ENCODE assay signal across 24 cellular contexts in the genomic region with DNA sequence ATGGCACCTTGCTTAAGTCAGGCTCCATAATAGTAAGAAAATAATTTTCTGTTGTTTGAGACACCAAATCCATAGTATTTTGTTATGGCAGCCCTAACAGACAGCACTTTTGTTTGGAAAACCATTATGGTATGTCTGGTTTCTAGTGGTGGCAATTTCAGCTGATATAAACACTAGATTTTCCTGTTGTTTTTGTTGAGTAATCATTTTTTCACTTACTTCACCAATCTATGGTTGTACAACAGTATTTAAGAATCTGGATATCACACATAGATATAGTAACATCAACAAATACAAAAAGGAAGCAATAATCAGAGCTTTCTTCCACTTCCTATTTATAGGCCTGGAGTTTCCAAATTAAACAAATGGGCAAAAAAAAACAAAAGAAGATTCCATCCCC.
DNase-seq lines count a peak whose midpoint lies in the region; ATAC-seq, FAIRE-seq and TF ChIP-seq lines count a peak whose summit lies in the region.
"Had no signal": no experiment of that assay in that cellular context is flagged by ENCODE, and none has a peak within 500 bp of the region (broad histone marks: within the 10 kb centered on the region; RNA-seq: fewer than 3 reads in every experiment).

No MANE protein-coding gene starts in this region.

- POLR2A ChIA-PET in HepG2 (lab: Yijun Ruan, JAX) (no interaction called here), K562 (lab: Yijun Ruan, JAX) (no interaction called here)

- no peak overlapping the region for H3K14ac ChIP-seq in mesenchymal stem cell (ENCODE audit: low read length in 2 of 2)

- no peak overlapping the region for H2BK120ac ChIP-seq in mesenchymal stem cell (ENCODE audit: low read depth, low read length)

- H3K36me3 ChIP-seq in HepG2 (replicated peaks in 1 of 2; ENCODE audit: control insufficient read depth in 1 of 2, insufficient read depth in 2 of 2, low read length in 2 of 2) (no peaks in the 10 kb centered on the region), right lobe of liver (no peaks in the 10 kb centered on the region), K562 (ENCODE audit: control insufficient read depth, insufficient read depth, low read length) (no peaks in the 10 kb centered on the region), mesenchymal stem cell (ENCODE audit: control insufficient read depth in 1 of 2, insufficient read depth in 2 of 2, low read depth in 1 of 2, low read length in 2 of 2) (no peaks in the 10 kb centered on the region)
- H3K36me3 ChIP-seq: BE2C, BLaER1 had no signal

- H3K4me2 ChIP-seq in HepG2 (ENCODE audit: low read depth, low read length) (no peak overlapping the region), K562 (ENCODE audit: insufficient read depth, low read length) (no peak overlapping the region), mesenchymal stem cell (ENCODE audit: low read length, poor library complexity, severe bottlenecking) (no peak overlapping the region)
- H3K4me2 ChIP-seq: BLaER1 had no signal

- no peaks in the 10 kb centered on the region for H4K20me1 ChIP-seq in HepG2 (ENCODE audit: insufficient read depth, low read length)
- H4K20me1 ChIP-seq in K562 (replicated peaks; ENCODE audit: control insufficient read depth, insufficient read depth, low read length): no peaks in the 10 kb centered on the region
- H4K20me1 ChIP-seq: BLaER1 had no signal

- H2BK5ac ChIP-seq in mesenchymal stem cell (ENCODE audit: low read depth, low read length, poor library complexity, severe bottlenecking): no peak overlapping the region

- TF ChIP-seq RAD21 in HepG2 (CRISPR knock-in tag; IDR thresholded peaks at IDR 0.05) (no peak), K562 (CRISPR knock-in tag; conservative IDR thresholded peaks at IDR 0.05 in 1 of 2, IDR thresholded peaks at IDR 0.05 in 1 of 2) (no peak)

- H4K8ac ChIP-seq in mesenchymal stem cell (ENCODE audit: low read length): no peak overlapping the region

- in situ Hi-C loops in HepG2 (cut with HindIII; ENCODE audit: extremely low pct_ligation_motif_present, low pct_unique_long_range_greater_than_20kb) (no loop called here), K562 (cut with MboI) (no loop called here)

- H2BK15ac ChIP-seq in mesenchymal stem cell (ENCODE audit: low read depth, poor library complexity, severe bottlenecking): no peak overlapping the region

- H2AK5ac ChIP-seq in mesenchymal stem cell (ENCODE audit: low read length, severe bottlenecking): no peak overlapping the region

- H3K23ac ChIP-seq in mesenchymal stem cell (ENCODE audit: low read length in 2 of 2): no peak overlapping the region

- H4K91ac ChIP-seq in mesenchymal stem cell (ENCODE audit: low read length): no peak overlapping the region

- ATAC-seq in HepG2 (no peak), right lobe of liver (no peak), K562 (no peak)
- ATAC-seq: GM12878 had no signal

- H2AFZ ChIP-seq in HepG2 (ENCODE audit: low read length) (no peak overlapping the region), K562 (ENCODE audit: low read depth, low read length) (no peak overlapping the region), mesenchymal stem cell (ENCODE audit: low read depth, low read length) (no peak overlapping the region)

- no TSS peak for BruUV-seq in HepG2 (replicated peaks; lab: Mats Ljungman, UMichigan)
- no TSS peak for BruUV-seq in K562 (replicated peaks; lab: Mats Ljungman, UMichigan)

- TF ChIP-seq EP300 in HepG2 (IDR thresholded peaks at IDR 0.05; ENCODE audit: low read depth in 2 of 2, low read length in 2 of 2) (no peak), HepG2 (CRISPR knock-in tag; IDR thresholded peaks at IDR 0.05; ENCODE audit: borderline replicate concordance) (no peak), K562 (IDR thresholded peaks at IDR 0.05; ENCODE audit: low read length) (no peak)

- H3K9ac ChIP-seq in HepG2 (ENCODE audit: insufficient read depth, low read depth, low read length) (no peak overlapping the region), K562 (ENCODE audit: insufficient read depth in 1 of 2, low read depth in 2 of 2, low read length in 2 of 2) (no peak overlapping the region), mesenchymal stem cell (ENCODE audit: low read length) (no peak overlapping the region)
- H3K9ac ChIP-seq: BLaER1 had no signal

- H3K18ac ChIP-seq in mesenchymal stem cell (ENCODE audit: low read depth in 1 of 2, low read length in 2 of 2): no peak overlapping the region

- FAIRE-seq in HepG2 (lab: Jason Lieb, UNC) (no peak), K562 (lab: Jason Lieb, UNC) (no peak)
- FAIRE-seq: GM12878, GM12892, GM18507 had no signal

- H3K9me3 ChIP-seq in HepG2 (ENCODE audit: low read length) (peaks cover 45% of the 10 kb centered on the region), right lobe of liver (no peaks in the 10 kb centered on the region), K562 (replicated peaks; ENCODE audit: control insufficient read depth, insufficient read depth, low read depth, low read length) (no peaks in the 10 kb centered on the region; the same call in 1 of the 2 replicates), mesenchymal stem cell (ENCODE audit: control insufficient read depth, low read length) (peaks cover 17% of the 10 kb centered on the region)
- H3K9me3 ChIP-seq: BE2C, BLaER1 had no signal

- H3K79me1 ChIP-seq in mesenchymal stem cell (replicated peaks; ENCODE audit: low read length, poor library complexity, severe bottlenecking): no peaks in the 10 kb centered on the region

- H3K27me3 ChIP-seq in HepG2 (ENCODE audit: control insufficient read depth in 1 of 2, insufficient read depth in 2 of 2, low read length in 2 of 2): no peaks in the 10 kb centered on the region
- H3K27me3 ChIP-seq in right lobe of liver: no peaks in the 10 kb centered on the region
- H3K27me3 ChIP-seq in K562 (ENCODE audit: control insufficient read depth in 2 of 2, insufficient read depth in 2 of 2, low read length in 2 of 2): no peaks in the 10 kb centered on the region
- no peaks in the 10 kb centered on the region for H3K27me3 ChIP-seq in mesenchymal stem cell (ENCODE audit: control insufficient read depth in 1 of 2, insufficient read depth in 1 of 2, low read length in 2 of 2)
- H3K27me3 ChIP-seq: BE2C, BLaER1 had no signal

- CTCF ChIA-PET in HepG2 (lab: Yijun Ruan, JAX; ENCODE audit: low intra/inter-chr PET ratio, low total read pairs): no interaction called here
- CTCF ChIA-PET in K562 (lab: Yijun Ruan, JAX; ENCODE audit: low intra/inter-chr PET ratio): no interaction called here

- H3K79me2 ChIP-seq in HepG2 (ENCODE audit: insufficient read depth, low read length): no peaks in the 10 kb centered on the region
- no peaks in the 10 kb centered on the region for H3K79me2 ChIP-seq in K562 (ENCODE audit: control insufficient read depth, insufficient read depth, low read length)

- TF ChIP-seq POLR2A in HepG2 (IDR thresholded peaks at IDR 0.05; ENCODE audit: insufficient read depth in 1 of 2, low read depth in 2 of 2, low read length in 2 of 2) (no peak), right lobe of liver (IDR thresholded peaks at IDR 0.05) (no peak), K562 (conservative IDR thresholded peaks at IDR 0.05) (no peak)

- no peak overlapping the region for H3K4me3 ChIP-seq in HepG2 (replicated peaks in 1 of 3; ENCODE audit: insufficient read depth in 1 of 3, low read depth in 2 of 3, low read length in 3 of 3)
- H3K4me3 ChIP-seq in right lobe of liver: no peak overlapping the region
- no peak overlapping the region for H3K4me3 ChIP-seq in K562
- no peak overlapping the region for H3K4me3 ChIP-seq in mesenchymal stem cell (ENCODE audit: insufficient read depth in 1 of 2, low read depth in 1 of 2, low read length in 2 of 2)
- H3K4me3 ChIP-seq: BLaER1, GM12878 had no signal

- no peaks in the 10 kb centered on the region for H3K9me1 ChIP-seq in K562 (ENCODE audit: control insufficient read depth, insufficient read depth, low read length)

- TF ChIP-seq CTCF in HepG2 (CRISPR knock-in tag; IDR thresholded peaks at IDR 0.05) (no peak), right lobe of liver (IDR thresholded peaks at IDR 0.05) (no peak), K562 (IDR thresholded peaks at IDR 0.05 in 2 of 3, conservative IDR thresholded peaks at IDR 0.05 in 1 of 3; ENCODE audit: insufficient read depth in 2 of 3, low read depth in 1 of 3, low read length in 3 of 3) (no peak)

- H3K27ac ChIP-seq in HepG2 (ENCODE audit: extremely low read length, insufficient read depth, low read length): no peak overlapping the region
- H3K27ac ChIP-seq in right lobe of liver: no peak overlapping the region
- H3K27ac ChIP-seq in K562 (ENCODE audit: extremely low read depth, low read depth, low read length): no peak overlapping the region
- H3K27ac ChIP-seq in mesenchymal stem cell (ENCODE audit: low read length, poor library complexity, severe bottlenecking): no peak overlapping the region
- H3K27ac ChIP-seq: 22Rv1, BLaER1 had no signal

- H3K4ac ChIP-seq in mesenchymal stem cell (ENCODE audit: low read depth in 1 of 2, low read length in 2 of 2): no peak overlapping the region

- H3K4me1 ChIP-seq in HepG2 (ENCODE audit: insufficient read depth, low read length) (no peaks in the 10 kb centered on the region), right lobe of liver (no peaks in the 10 kb centered on the region), K562 (replicated peaks in 1 of 2; ENCODE audit: control insufficient read depth in 2 of 2, insufficient read depth in 2 of 2, low read length in 2 of 2) (no peaks in the 10 kb centered on the region), mesenchymal stem cell (ENCODE audit: control insufficient read depth, insufficient read depth, low read depth, low read length) (no peaks in the 10 kb centered on the region)
- H3K4me1 ChIP-seq: BE2C, BLaER1 had no signal

- DNase-seq in HepG2 (ENCODE audit: low spot score): no peak
- DNase-seq in right lobe of liver: no peak
- DNase-seq in K562 (ENCODE audit: extremely low read depth in 1 of 4, low spot score in 3 of 4): no peak
- DNase-seq in mesenchymal stem cell: no peak
- no peak for DNase-seq in NCI-H2081 (lab: John Stamatoyannopoulos, UW)
- DNase-seq: ACHN; BE2C; C1 segment of cervical spinal cord; CD4-positive, alpha-beta memory T cell; CD4-positive, CD25-positive, alpha-beta regulatory T cell; CD8-positive, alpha-beta memory T cell; COR-L47; DMS 273 treated with DMSO at 0.1 percent for 48 hours; DMS153; DMS53; DMS79; DND-41; EL; GDM1 had no signal

- intact Hi-C loops in HepG2 (cut with micrococcal nuclease; ENCODE audit: unreplicated experiment) (no loop called here), right lobe of liver (cut with DNase I) (no loop called here), K562 (cut with micrococcal nuclease) (no loop called here)

- no peak overlapping the region for H2BK12ac ChIP-seq in mesenchymal stem cell (ENCODE audit: low read length in 2 of 2)

TF ChIP-seq in K562, 482 proteins besides CTCF, POLR2A, EP300 and RAD21:
- TF ChIP-seq GATAD2B (IDR thresholded peaks at IDR 0.05; ENCODE audit: borderline replicate concordance) (no peak), MAFF (IDR thresholded peaks at IDR 0.05; ENCODE audit: low read length) (peak; percentile 28), PHF20 (IDR thresholded peaks at IDR 0.05; ENCODE audit: partially characterized antibody) (no peak), ZNF316 (IDR thresholded peaks at IDR 0.05) (peak; percentile 63; the same call in 1 of the 2 replicates)
